In genomic region chr1:117609471-117609911, GRCh38 we compare ENCODE assay signal across 15 cellular contexts. TPM values are rescaled to one million over a fixed set of nuclear protein-coding genes. Genes with fewer than 3 reads are reported as not detected.
DNase-seq lines count a peak whose midpoint lies in the region; ATAC-seq, FAIRE-seq and TF ChIP-seq lines count a peak whose summit lies in the region.
"Had no signal": no experiment of that assay in that cellular context is flagged by ENCODE, and none has a peak within 500 bp of the region (broad histone marks: within the 10 kb centered on the region; RNA-seq: fewer than 3 reads in every experiment).

No MANE protein-coding gene starts in this region.

- no peaks in the 10 kb centered on the region for H3K9me3 ChIP-seq in right cardiac atrium (ENCODE audit: control insufficient read depth, low read length)
- no peaks in the 10 kb centered on the region for H3K9me3 ChIP-seq in testis

- peak overlapping the region; percentile 29 for H3K4me3 Mint-ChIP-seq in activated B cell treated with CpG ODN at 0.5 μM for 24 hours

- no peaks in the 10 kb centered on the region for H3K9me3 Mint-ChIP-seq in activated B cell treated with CpG ODN at 0.5 μM for 24 hours
- H3K9me3 Mint-ChIP-seq: activated naive CD4-positive, alpha-beta T cell treated with anti-CD3 and anti-CD28 coated beads, Interleukin-2, amount 50 U/mL, for 72 hours had no signal

- 42% methylated on average over 12 of the region's 12 CpGs for WGBS in right cardiac atrium
- WGBS in testis, 2 donors, result 61 to 67% methylated on average over 10 to 12 of the region's 12 CpGs

- H3K27ac Mint-ChIP-seq in activated B cell treated with CpG ODN at 0.5 μM for 24 hours, result peak overlapping the region; percentile 59
- H3K27ac Mint-ChIP-seq: activated naive CD4-positive, alpha-beta T cell treated with anti-CD3 and anti-CD28 coated beads, Interleukin-2, amount 50 U/mL, for 72 hours had no signal

- CTCF ChIA-PET in activated B cell treated with CpG ODN at 0.5 μM for 24 hours (lab: Charles Lee), result interaction anchor here (0.9 to 5.2 kb wide), 5 partner anchors 56 to 145 kb away, joined by 3 to 29 read pairs (median 6); no protein-coding TSS in a partner anchor

- intact Hi-C loops in activated B cell treated with CpG ODN at 0.5 μM for 24 hours (cut with micrococcal nuclease), result loop anchor here (5.0 to 10.0 kb wide), 4 partner anchors 128 to 1235 kb away; partner anchors contain the start of genes ATP1A1, GDAP2 and WDR3
- intact Hi-C loops in right cardiac atrium (cut with DNase I), result loop anchor here (2.0 to 10.0 kb wide), 5 partner anchors 65 to 145 kb away; no protein-coding TSS in a partner anchor
- intact Hi-C loops in testis (cut with DNase I; ENCODE audit: low total_unique reads), result no loop called here

- TF ChIP-seq POLR2A in testis (IDR thresholded peaks at IDR 0.05) (no peak), H54 (IDR thresholded peaks at IDR 0.05; ENCODE audit: low read depth, low read length) (no peak)

- ATAC-seq in activated B cell treated with CpG ODN at 0.5 μM for 24 hours (ENCODE audit: low read depth), result no peak
- ATAC-seq in right cardiac atrium, result peak in 1 of 2 donors; percentile 16
- no peak for ATAC-seq in HG02970 (IDR thresholded peaks at IDR 0.05; ENCODE audit: low FRiP score, unreplicated experiment)
- ATAC-seq: activated naive CD4-positive, alpha-beta T cell treated with anti-CD3 and anti-CD28 coated beads, Interleukin-2, amount 50 U/mL, for 72 hours; Panc1 had no signal

- peak overlapping the region; percentile 86 for H3K27ac ChIP-seq in HL-60 (replicated peaks)
- H3K27ac ChIP-seq in right cardiac atrium (ENCODE audit: low read length), result peak overlapping the region; percentile 53
- H3K27ac ChIP-seq in testis, result no peak overlapping the region
- H3K27ac ChIP-seq: parathyroid adenoma had no signal

- no peak overlapping the region for H3K4me3 ChIP-seq in HL-60 (replicated peaks; ENCODE audit: insufficient read depth, low read length)
- peak overlapping the region; percentile 72 for H3K4me3 ChIP-seq in right cardiac atrium (ENCODE audit: low read length)
- H3K4me3 ChIP-seq in testis, result no peak overlapping the region

- no peaks in the 10 kb centered on the region for H3K27me3 Mint-ChIP-seq in activated B cell treated with CpG ODN at 0.5 μM for 24 hours

- TF ChIP-seq CTCF in HL-60 (IDR thresholded peaks at IDR 0.05; ENCODE audit: insufficient read depth, low read length) (no peak), activated B cell treated with CpG ODN at 0.5 μM for 24 hours (IDR thresholded peaks at IDR 0.05) (no peak), testis (IDR thresholded peaks at IDR 0.05) (no peak)

- POLR2A ChIA-PET in activated B cell treated with CpG ODN at 0.5 μM for 24 hours (lab: Charles Lee), result interaction anchor here (11.6 to 40.7 kb wide), 2 partner anchors 14 to 49 kb away, joined by 248 to 1269 read pairs; no protein-coding TSS in a partner anchor

- peaks cover 72% of the 10 kb centered on the region for H3K36me3 Mint-ChIP-seq in activated B cell treated with CpG ODN at 0.5 μM for 24 hours (ENCODE audit: low read depth)
- H3K36me3 Mint-ChIP-seq: activated naive CD4-positive, alpha-beta T cell treated with anti-CD3 and anti-CD28 coated beads, Interleukin-2, amount 50 U/mL, for 72 hours had no signal

- no peaks in the 10 kb centered on the region for H3K36me3 ChIP-seq in testis (ENCODE audit: low read depth, missing control alignments)

- DNase-seq in HL-60 (ENCODE audit: low read depth in 1 of 2, low spot score in 1 of 2), result peak in 1 of 2 experiments; percentile 58
- DNase-seq in activated B cell treated with CpG ODN at 0.5 μM for 24 hours, result peak; percentile 14
- peak; percentile 67 to 85 (median 81) for DNase-seq in right cardiac atrium
- DNase-seq in testis, result peak; percentile 79
- no peak for DNase-seq in H54 (ENCODE audit: insufficient read length, low spot score)
- no peak for DNase-seq in 8988T
- DNase-seq: caudate nucleus; mammary epithelial cell; NCI-H1105 treated with DMSO at 0.1 percent for 48 hours; NCI-H446; stimulated activated CD4-positive, alpha-beta T cell treated with anti-CD3 and anti-CD28 coated beads, Interleukin-1b, Interleukin-23, amount 100 ng/mL, for 48 hours had no signal

- no peak for FAIRE-seq in H54 (lab: Jason Lieb, UNC)

- peaks cover 80% of the 10 kb centered on the region for H3K4me1 Mint-ChIP-seq in activated B cell treated with CpG ODN at 0.5 μM for 24 hours

- H3K4me1 ChIP-seq in right cardiac atrium (ENCODE audit: control insufficient read depth, insufficient read depth, low read length) (peaks cover 22% of the 10 kb centered on the region), testis (peaks cover 40% of the 10 kb centered on the region)

- H3K27me3 ChIP-seq in HL-60 (ENCODE audit: insufficient read depth, poor library complexity, severe bottlenecking) (no peaks in the 10 kb centered on the region), right cardiac atrium (ENCODE audit: control insufficient read depth, insufficient read depth) (no peaks in the 10 kb centered on the region), testis (no peaks in the 10 kb centered on the region)

RNA-seq across cellular contexts. Expression of gene TENT5C, which starts 3.6 kb away (rescaled TPM):
- total RNA-seq in activated B cell treated with CpG ODN at 0.5 μM for 24 hours, result 56.2 and 59.3 TPM in 2 replicates
- total RNA-seq in right cardiac atrium, result 10 to 100 TPM; 20.4 to 33.1 (median 31.7) TPM
- 9.5 TPM for polyA plus RNA-seq in right cardiac atrium
- 10 to 100 TPM; 38.4 to 67.3 TPM for total RNA-seq in testis
- 72.4 TPM for polyA plus RNA-seq in testis (ENCODE audit: insufficient read depth, low read depth, low replicate concordance)

Comparison
In these comparisons a context has a peak if more than half of its experiments do, and no peak if none do; other contexts are left out.
1. DNase-seq: peak in activated B cell treated with CpG ODN at 0.5 μM for 24 hours (single experiment), right cardiac atrium (3 of 3) and testis (single experiment); none in H54 (single experiment) and 8988T (single experiment).
2. H3K27ac ChIP-seq: peak in HL-60 (single experiment) and right cardiac atrium (single experiment); none in testis (0 of 2).